9 cellular contexts compared by ENCODE assay signal in genomic region chr11:94583885-94584500, GRCh38. TPM values are rescaled to one million over a fixed set of nuclear protein-coding genes. Genes with fewer than 3 reads are reported as not detected.
A peak's percentile ranks its signal among the peaks of the same experiment; 100 is the strongest.
DNase-seq lines count a peak whose midpoint lies in the region; ATAC-seq and TF ChIP-seq lines count a peak whose summit lies in the region.
"Had no signal": no experiment of that assay in that cellular context is flagged by ENCODE, and none has a peak within 500 bp of the region (broad histone marks: within the 10 kb centered on the region; RNA-seq: fewer than 3 reads in every experiment).

No MANE protein-coding gene starts in this region.

- H3K4me3 ChIP-seq in KMS-11 (IDR thresholded peaks at IDR 0.05; ENCODE audit: insufficient read depth, low read depth, low read length) (no peak overlapping the region), adrenal gland (no peak overlapping the region), neural progenitor cell (no peak overlapping the region), uterus (no peak overlapping the region)

- TF ChIP-seq POLR2A in adrenal gland (IDR thresholded peaks at IDR 0.05) = no peak
- no peak for TF ChIP-seq POLR2A in uterus (IDR thresholded peaks at IDR 0.05)

- no peaks in the 10 kb centered on the region for H3K36me3 ChIP-seq in KMS-11 (ENCODE audit: insufficient read depth)
- no peaks in the 10 kb centered on the region for H3K36me3 ChIP-seq in adrenal gland (replicated peaks in 1 of 2)
- no peaks in the 10 kb centered on the region for H3K36me3 ChIP-seq in neural progenitor cell
- H3K36me3 ChIP-seq in uterus = no peaks in the 10 kb centered on the region

- H3K9me3 ChIP-seq in adrenal gland (replicated peaks in 1 of 3) (no peaks in the 10 kb centered on the region), neural progenitor cell (ENCODE audit: low read depth) (no peaks in the 10 kb centered on the region), uterus (no peaks in the 10 kb centered on the region)

- no peaks in the 10 kb centered on the region for H3F3A ChIP-seq in neural progenitor cell (ENCODE audit: low read depth)

- H3K27me3 Mint-ChIP-seq in activated CD8-positive, alpha-beta memory T cell treated with anti-CD3 and anti-CD28 coated beads, Interleukin-2, amount 10 ng/mL, durations not matched to agents 7 days and 5 days = no peaks in the 10 kb centered on the region
- no peaks in the 10 kb centered on the region for H3K27me3 Mint-ChIP-seq in neural progenitor cell (ENCODE audit: insufficient read depth, low read depth)

- H3K4me1 ChIP-seq in KMS-11 (ENCODE audit: low read depth, poor library complexity, severe bottlenecking) = peaks cover 28% of the 10 kb centered on the region
- no peaks in the 10 kb centered on the region for H3K4me1 ChIP-seq in adrenal gland (replicated peaks in 1 of 2)
- H3K4me1 ChIP-seq in neural progenitor cell = peaks cover 16% of the 10 kb centered on the region
- H3K4me1 ChIP-seq in uterus = no peaks in the 10 kb centered on the region

- H4K20me1 ChIP-seq in KMS-11 (ENCODE audit: insufficient read depth) = no peaks in the 10 kb centered on the region
- H4K20me1 ChIP-seq in neural progenitor cell (ENCODE audit: low read depth) = no peaks in the 10 kb centered on the region

- H3K36me3 Mint-ChIP-seq in activated CD8-positive, alpha-beta memory T cell treated with anti-CD3 and anti-CD28 coated beads, Interleukin-2, amount 10 ng/mL, durations not matched to agents 7 days and 5 days = no peaks in the 10 kb centered on the region
- no peaks in the 10 kb centered on the region for H3K36me3 Mint-ChIP-seq in neural progenitor cell

- DNase-seq in medulla oblongata (ENCODE audit: extremely low spot score) (peak; percentile 37), adrenal gland (no peak), neural progenitor cell (ENCODE audit: low spot score) (no peak), uterus (no peak)
- DNase-seq in activated CD8-positive, alpha-beta memory T cell treated with anti-CD3 and anti-CD28 coated beads, Interleukin-2, amount 10 ng/mL, durations not matched to agents 7 days and 5 days = no peak
- DNase-seq: NCI-H446 had no signal

- H3K79me2 ChIP-seq in KMS-11 (ENCODE audit: insufficient read depth, low read depth) = no peaks in the 10 kb centered on the region
- H3K79me2 ChIP-seq in neural progenitor cell (ENCODE audit: low read depth) = no peaks in the 10 kb centered on the region

- H3K27ac ChIP-seq in KMS-11 (peak overlapping the region; percentile 81), adrenal gland (no peak overlapping the region), neural progenitor cell (no peak overlapping the region), uterus (no peak overlapping the region)

- H3K9me3 Mint-ChIP-seq in activated CD8-positive, alpha-beta memory T cell treated with anti-CD3 and anti-CD28 coated beads, Interleukin-2, amount 10 ng/mL, durations not matched to agents 7 days and 5 days (ENCODE audit: low read depth) = no peaks in the 10 kb centered on the region
- H3K9me3 Mint-ChIP-seq in neural progenitor cell = no peaks in the 10 kb centered on the region

- intact Hi-C loops in adrenal gland (cut with DNase I) (no loop called here), uterus (cut with DNase I; ENCODE audit: low total_unique reads) (loop anchor here (10.0 kb wide), 1 partner anchor 69 kb away; the partner anchor contains the start of gene C11orf97)

- CTCF ChIA-PET in activated CD8-positive, alpha-beta memory T cell treated with anti-CD3 and anti-CD28 coated beads, Interleukin-2, amount 10 ng/mL, durations not matched to agents 7 days and 5 days (lab: Charles Lee) = no interaction called here

- H3K27me3 ChIP-seq in KMS-11 (ENCODE audit: insufficient read depth, low read depth) = no peaks in the 10 kb centered on the region
- H3K27me3 ChIP-seq in adrenal gland = no peaks in the 10 kb centered on the region
- H3K27me3 ChIP-seq in neural progenitor cell = no peaks in the 10 kb centered on the region
- no peaks in the 10 kb centered on the region for H3K27me3 ChIP-seq in uterus

- WGBS in adrenal gland, 4 donors = 66 to 76% (median 70%) methylated on average over 3 of the region's 3 CpGs

- no peak overlapping the region for H3K4me3 Mint-ChIP-seq in activated CD8-positive, alpha-beta memory T cell treated with anti-CD3 and anti-CD28 coated beads, Interleukin-2, amount 10 ng/mL, durations not matched to agents 7 days and 5 days
- no peak overlapping the region for H3K4me3 Mint-ChIP-seq in neural progenitor cell

- TF ChIP-seq CTCF in KMS-11 (conservative IDR thresholded peaks at IDR 0.05; ENCODE audit: low read depth, low read length) (no peak), adrenal gland (IDR thresholded peaks at IDR 0.05) (no peak), neural progenitor cell (IDR thresholded peaks at IDR 0.05) (no peak), uterus (IDR thresholded peaks at IDR 0.05) (no peak)

- H2AFZ ChIP-seq in KMS-11 (ENCODE audit: low read depth) (peak overlapping the region; percentile 63), neural progenitor cell (replicated peaks) (no peak overlapping the region)

- peak overlapping the region; percentile 50 for H3K4me2 ChIP-seq in KMS-11
- H3K4me2 ChIP-seq in neural progenitor cell = no peak overlapping the region

- H3K27ac Mint-ChIP-seq in activated CD8-positive, alpha-beta memory T cell treated with anti-CD3 and anti-CD28 coated beads, Interleukin-2, amount 10 ng/mL, durations not matched to agents 7 days and 5 days = no peak overlapping the region
- no peak overlapping the region for H3K27ac Mint-ChIP-seq in neural progenitor cell

- H3K9ac ChIP-seq in KMS-11 (peak overlapping the region; percentile 38; the same call in 1 of the 2 replicates), neural progenitor cell (no peak overlapping the region)

- ATAC-seq in GM18502 (IDR thresholded peaks at IDR 0.05; ENCODE audit: poor library complexity, unreplicated experiment) = peak; percentile 56
- peak; percentile 25 for ATAC-seq in GM21423 (IDR thresholded peaks at IDR 0.05; ENCODE audit: unreplicated experiment)
- no peak for ATAC-seq in activated CD8-positive, alpha-beta memory T cell treated with anti-CD3 and anti-CD28 coated beads, Interleukin-2, amount 10 ng/mL, durations not matched to agents 7 days and 5 days

- no peaks in the 10 kb centered on the region for H3K4me1 Mint-ChIP-seq in activated CD8-positive, alpha-beta memory T cell treated with anti-CD3 and anti-CD28 coated beads, Interleukin-2, amount 10 ng/mL, durations not matched to agents 7 days and 5 days
- peaks cover 13% of the 10 kb centered on the region for H3K4me1 Mint-ChIP-seq in neural progenitor cell

RNA-seq across cellular contexts. Expression of gene PIWIL4, which starts 16.8 kb away (rescaled TPM):
- total RNA-seq in activated CD8-positive, alpha-beta memory T cell treated with anti-CD3 and anti-CD28 coated beads, Interleukin-2, amount 10 ng/mL, durations not matched to agents 7 days and 5 days = under 1 TPM; 0.75 to 0.79 TPM
- total RNA-seq in adrenal gland (1 to 10 TPM in 5 of 8 donors, under 1 TPM in 3; 0.12 to 3.0 (median 1.5) TPM), neural progenitor cell (ENCODE audit: low replicate concordance) (1.1 and 1.3 TPM in 2 replicates), uterus (1 to 10 TPM; 5.1 to 9.0 (median 6.8) TPM)
- 1 to 10 TPM in 2 of 3 donors, under 1 TPM in 1; 0.71 to 2.9 (median 2.9) TPM for polyA plus RNA-seq in adrenal gland

RNA-seq across cellular contexts. Expression of gene FUT4, which starts 40.3 kb away (rescaled TPM):
- total RNA-seq in activated CD8-positive, alpha-beta memory T cell treated with anti-CD3 and anti-CD28 coated beads, Interleukin-2, amount 10 ng/mL, durations not matched to agents 7 days and 5 days = 1 to 10 TPM; 5.8 to 6.5 TPM
- total RNA-seq in adrenal gland (1 to 10 TPM; 2.5 to 5.1 (median 3.9) TPM), neural progenitor cell (ENCODE audit: low replicate concordance) (2.4 and 2.7 TPM in 2 replicates), uterus (10 to 100 TPM in 2 of 4 donors, 1 to 10 TPM in 2; 2.6 to 15.2 (median 9.2) TPM)
- polyA plus RNA-seq in adrenal gland = 1 to 10 TPM in 1 of 3 donors, under 1 TPM in 2; 0.61 to 1.4 (median 0.72) TPM
